ENCODE assay signal across 23 cellular contexts in the genomic region with DNA sequence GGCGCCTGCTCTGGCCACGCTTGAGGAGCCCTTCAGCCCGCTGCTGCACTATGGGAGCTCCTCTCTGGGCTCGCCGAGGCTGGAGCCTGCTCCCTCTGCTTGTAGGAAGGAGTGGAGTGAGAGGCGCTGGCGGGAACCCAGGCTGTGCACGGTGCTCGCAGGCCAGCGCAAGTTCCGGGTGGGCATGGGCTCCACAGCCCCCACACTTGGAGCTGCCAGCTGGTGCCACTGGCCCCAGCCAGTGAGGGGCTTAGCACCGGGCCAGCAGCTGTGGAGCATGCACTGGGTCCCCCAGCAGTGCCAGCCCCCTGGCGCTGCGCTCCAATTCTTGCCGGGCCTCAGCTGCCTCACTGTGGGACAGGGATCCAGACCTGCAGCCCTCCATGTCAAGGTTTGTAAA.
DNase-seq lines count a peak whose midpoint lies in the region; ATAC-seq and TF ChIP-seq lines count a peak whose summit lies in the region.
"Had no signal": no experiment of that assay in that cellular context is flagged by ENCODE, and none has a peak within 500 bp of the region (broad histone marks: within the 10 kb centered on the region; RNA-seq: fewer than 3 reads in every experiment).

No MANE protein-coding gene starts in this region.

- POLR2A ChIA-PET in RWPE1 (lab: Yijun Ruan, JAX; ENCODE audit: low non-redundant PET) = no interaction called here

- no peak overlapping the region for H4K8ac ChIP-seq in mesenchymal stem cell (ENCODE audit: low read length)

- no peak overlapping the region for H2BK120ac ChIP-seq in mesenchymal stem cell (ENCODE audit: low read depth, low read length)

- H3K9me3 ChIP-seq in mesenchymal stem cell (ENCODE audit: control insufficient read depth, low read length) (no peaks in the 10 kb centered on the region), spleen (peaks cover 0 to 4% (median 0%) of the 10 kb centered on the region in 8 donors)
- H3K9me3 ChIP-seq: BE2C had no signal

- no peak overlapping the region for H3K14ac ChIP-seq in mesenchymal stem cell (ENCODE audit: low read length in 2 of 2)

- WGBS in mesenchymal stem cell = 97% methylated on average over 15 of the region's 15 CpGs
- WGBS in spleen, 5 donors = 92 to 98% (median 96%) methylated on average over 5 to 15 of the region's 15 CpGs

- intact Hi-C loops in spleen (cut with DNase I; ENCODE audit: low total_unique reads) = no loop called here

- CTCF ChIA-PET in RWPE1 (lab: Yijun Ruan, JAX) = interaction anchor here (0.6 kb wide), 1 partner anchor 46 kb away, joined by 4 read pairs; no protein-coding TSS in a partner anchor

- no peak overlapping the region for H2AFZ ChIP-seq in mesenchymal stem cell (ENCODE audit: low read depth, low read length)

- H3K4me3 ChIP-seq in mesenchymal stem cell (ENCODE audit: insufficient read depth in 1 of 2, low read depth in 1 of 2, low read length in 2 of 2) (no peak overlapping the region), spleen (no peak overlapping the region)
- H3K4me3 ChIP-seq: BLaER1, GM12878 had no signal

- H3K9ac ChIP-seq in mesenchymal stem cell (ENCODE audit: low read length) = no peak overlapping the region
- H3K9ac ChIP-seq: BLaER1 had no signal

- H2BK15ac ChIP-seq in mesenchymal stem cell (ENCODE audit: low read depth, poor library complexity, severe bottlenecking) = no peak overlapping the region

- peak overlapping the region; percentile 78 for H4K91ac ChIP-seq in mesenchymal stem cell (ENCODE audit: low read length)

- no peak for TF ChIP-seq POLR2A in spleen (IDR thresholded peaks at IDR 0.05)

- H3K4ac ChIP-seq in mesenchymal stem cell (ENCODE audit: low read depth in 1 of 2, low read length in 2 of 2) = peak overlapping the region in 1 of 2 experiments; percentile 35

- H2AK5ac ChIP-seq in mesenchymal stem cell (ENCODE audit: low read length, severe bottlenecking) = no peak overlapping the region

- peaks cover 5% of the 10 kb centered on the region for H3K4me1 ChIP-seq in mesenchymal stem cell (ENCODE audit: control insufficient read depth, insufficient read depth, low read depth, low read length)
- peaks cover 4 to 16% (median 11%) of the 10 kb centered on the region in 6 donors for H3K4me1 ChIP-seq in spleen
- H3K4me1 ChIP-seq: BE2C had no signal

- TF ChIP-seq CTCF in RWPE1 (conservative IDR thresholded peaks at IDR 0.05; ENCODE audit: low read depth) = no peak
- no peak for TF ChIP-seq CTCF in spleen (IDR thresholded peaks at IDR 0.05 in 8 of 11, conservative IDR thresholded peaks at IDR 0.05 in 3 of 11)

- ATAC-seq in HG03139 (IDR thresholded peaks at IDR 0.05; ENCODE audit: unreplicated experiment) = no peak
- ATAC-seq: GM12878 had no signal

- H3K27me3 ChIP-seq in mesenchymal stem cell (ENCODE audit: control insufficient read depth in 1 of 2, insufficient read depth in 1 of 2, low read length in 2 of 2) = no peaks in the 10 kb centered on the region
- H3K27me3 ChIP-seq in spleen (replicated peaks in 1 of 7) = no peaks in the 10 kb centered on the region
- H3K27me3 ChIP-seq: BE2C, BLaER1 had no signal

- no peaks in the 10 kb centered on the region for H3K79me1 ChIP-seq in mesenchymal stem cell (replicated peaks; ENCODE audit: low read length, poor library complexity, severe bottlenecking)

- peak overlapping the region in 1 of 2 experiments; percentile 62 for H3K18ac ChIP-seq in mesenchymal stem cell (ENCODE audit: low read depth in 1 of 2, low read length in 2 of 2)

- DNase-seq in activated gamma-delta T cell (lab: John Stamatoyannopoulos, UW) (peak; percentile 5), activated gamma-delta T cell treated with Interleukin-2 at 50 U/mL for 16 hours (no peak), RWPE1 (ENCODE audit: low spot score) (no peak), mesenchymal stem cell (no peak), spleen (peak; percentile 64), amygdala (lab: John Stamatoyannopoulos, UW) (no peak)
- DNase-seq: 8988T; ACHN; BE2C; CD4-positive, alpha-beta memory T cell; CD4-positive, CD25-positive, alpha-beta regulatory T cell; CD8-positive, alpha-beta memory T cell; COR-L47; DMS 273 treated with DMSO at 0.1 percent for 48 hours; DMS153; DMS53; DMS79; DND-41; EL; GDM1 had no signal

- H2BK12ac ChIP-seq in mesenchymal stem cell (ENCODE audit: low read length in 2 of 2) = peak overlapping the region in 1 of 2 experiments; percentile 59

- H3K36me3 ChIP-seq in mesenchymal stem cell (ENCODE audit: control insufficient read depth in 1 of 2, insufficient read depth in 2 of 2, low read depth in 1 of 2, low read length in 2 of 2) = no peaks in the 10 kb centered on the region
- H3K36me3 ChIP-seq in spleen = no peaks in the 10 kb centered on the region
- H3K36me3 ChIP-seq: BE2C, BLaER1 had no signal

- no peak overlapping the region for H3K4me2 ChIP-seq in mesenchymal stem cell (ENCODE audit: low read length, poor library complexity, severe bottlenecking)
- H3K4me2 ChIP-seq: BLaER1 had no signal

- no peak overlapping the region for H2BK5ac ChIP-seq in mesenchymal stem cell (ENCODE audit: low read depth, low read length, poor library complexity, severe bottlenecking)

- peak overlapping the region; percentile 12; the same call in 1 of the 2 replicates for H3K27ac ChIP-seq in RWPE1
- no peak overlapping the region for H3K27ac ChIP-seq in mesenchymal stem cell (ENCODE audit: low read length, poor library complexity, severe bottlenecking)
- no peak overlapping the region for H3K27ac ChIP-seq in spleen
- H3K27ac ChIP-seq: BLaER1 had no signal

- H3K23ac ChIP-seq in mesenchymal stem cell (ENCODE audit: low read length in 2 of 2) = no peak overlapping the region

Comparison
In these comparisons a context has a peak if more than half of its experiments do, and no peak if none do; other contexts are left out.
1. DNase-seq: peak in activated gamma-delta T cell (single experiment) and spleen (single experiment); none in activated gamma-delta T cell treated with Interleukin-2 at 50 U/mL for 16 hours (single experiment), RWPE1 (single experiment), mesenchymal stem cell (single experiment) and amygdala (0 of 56).